ENCODE assay signal across 16 cellular contexts in genomic region chr18:63409301-63409700, GRCh38. TPM values are rescaled to one million over a fixed set of nuclear protein-coding genes. Genes with fewer than 3 reads are reported as not detected.
DNase-seq lines count a peak whose midpoint lies in the region; ATAC-seq and TF ChIP-seq lines count a peak whose summit lies in the region.
"Had no signal": no experiment of that assay in that cellular context is flagged by ENCODE, and none has a peak within 500 bp of the region (broad histone marks: within the 10 kb centered on the region; RNA-seq: fewer than 3 reads in every experiment).

No MANE protein-coding gene starts in this region.

- H3K36me3 Mint-ChIP-seq in activated T-cell treated with anti-CD3 and anti-CD28 coated beads, Interleukin-2, amount 50 U/mL, for 24 hours (ENCODE audit: low read depth): peaks cover 81% of the 10 kb centered on the region
- H3K36me3 Mint-ChIP-seq in activated T-cell treated with anti-CD3 and anti-CD28 coated beads, Interleukin-2, amount 50 U/mL, for 4 hours (ENCODE audit: insufficient read depth): peaks cover 36% of the 10 kb centered on the region

- DNase-seq in activated T-cell treated with anti-CD3 and anti-CD28 coated beads, Interleukin-2, amount 50 U/mL, for 24 hours: no peak
- no peak for DNase-seq in activated T-cell treated with anti-CD3 and anti-CD28 coated beads, Interleukin-2, amount 50 U/mL, for 4 hours
- DNase-seq in RWPE2 (ENCODE audit: low spot score) (no peak), breast epithelium (ENCODE audit: low spot score in 2 of 2) (no peak), skeletal muscle cell (ENCODE audit: low read depth) (peak; percentile 11), prostate gland (ENCODE audit: low spot score) (no peak), suprapubic skin (ENCODE audit: low spot score in 2 of 2) (no peak), spleen (no peak)
- DNase-seq: ACHN; endodermal cell; head of caudate nucleus; kidney glomerular epithelial cell; mucosa of descending colon; NCI-H1105 treated with DMSO at 0.1 percent for 48 hours; stimulated activated CD4-positive, alpha-beta T cell treated with anti-CD3 and anti-CD28 coated beads, Interleukin-15, amount 100 ng/mL, for 24 hours had no signal

- H3K36me3 ChIP-seq in RWPE2 (ENCODE audit: low read depth) (peaks cover 79% of the 10 kb centered on the region), breast epithelium (no peaks in the 10 kb centered on the region), prostate gland (peaks cover 4 to 7% of the 10 kb centered on the region in 2 donors), suprapubic skin (peaks cover 49% of the 10 kb centered on the region), spleen (peaks cover 3 to 95% (median 62%) of the 10 kb centered on the region in 6 donors)

- peak overlapping the region; percentile 81 for H3K27ac Mint-ChIP-seq in activated T-cell treated with anti-CD3 and anti-CD28 coated beads, Interleukin-2, amount 50 U/mL, for 24 hours
- H3K27ac Mint-ChIP-seq: endodermal cell had no signal

- H3K4me1 ChIP-seq in RWPE2 (ENCODE audit: insufficient read depth, poor library complexity, severe bottlenecking) (peaks cover 48% of the 10 kb centered on the region), breast epithelium (no peaks in the 10 kb centered on the region), prostate gland (replicated peaks) (peaks cover 5% of the 10 kb centered on the region), suprapubic skin (peaks cover 5% of the 10 kb centered on the region), spleen (peaks cover 0 to 51% (median 2%) of the 10 kb centered on the region in 6 donors)

- H3K9me3 ChIP-seq in RWPE2 (ENCODE audit: severe bottlenecking) (no peaks in the 10 kb centered on the region), breast epithelium (no peaks in the 10 kb centered on the region), prostate gland (no peaks in the 10 kb centered on the region), suprapubic skin (no peaks in the 10 kb centered on the region), spleen (no peaks in the 10 kb centered on the region)
- H3K9me3 ChIP-seq: mucosa of descending colon had no signal

- peaks cover 59% of the 10 kb centered on the region for H3K4me1 Mint-ChIP-seq in activated T-cell treated with anti-CD3 and anti-CD28 coated beads, Interleukin-2, amount 50 U/mL, for 24 hours (ENCODE audit: low read depth)
- peaks cover 52% of the 10 kb centered on the region for H3K4me1 Mint-ChIP-seq in activated T-cell treated with anti-CD3 and anti-CD28 coated beads, Interleukin-2, amount 50 U/mL, for 4 hours (ENCODE audit: low read depth)
- H3K4me1 Mint-ChIP-seq: endodermal cell had no signal

- peak overlapping the region; percentile 86 for H3K27ac ChIP-seq in RWPE2 (ENCODE audit: poor library complexity, severe bottlenecking)
- H3K27ac ChIP-seq in breast epithelium: peak overlapping the region; percentile 72 to 83
- H3K27ac ChIP-seq in prostate gland: no peak overlapping the region
- no peak overlapping the region for H3K27ac ChIP-seq in suprapubic skin
- peak overlapping the region in 1 of 8 donors; percentile 28 for H3K27ac ChIP-seq in spleen
- H3K27ac ChIP-seq: cardiac muscle cell had no signal

- no peak for TF ChIP-seq EP300 in suprapubic skin (IDR thresholded peaks at IDR 0.05)

- H3K4me3 Mint-ChIP-seq in activated T-cell treated with anti-CD3 and anti-CD28 coated beads, Interleukin-2, amount 50 U/mL, for 24 hours: no peak overlapping the region
- no peak overlapping the region for H3K4me3 Mint-ChIP-seq in activated T-cell treated with anti-CD3 and anti-CD28 coated beads, Interleukin-2, amount 50 U/mL, for 4 hours
- H3K4me3 Mint-ChIP-seq: endodermal cell had no signal

- intact Hi-C loops in breast epithelium (cut with DNase I; ENCODE audit: low total_unique reads) (no loop called here), prostate gland (cut with DNase I) (no loop called here), spleen (cut with DNase I; ENCODE audit: low total_unique reads) (no loop called here)

- TF ChIP-seq POLR2A in breast epithelium (IDR thresholded peaks at IDR 0.05) (no peak), prostate gland (IDR thresholded peaks at IDR 0.05) (no peak), suprapubic skin (IDR thresholded peaks at IDR 0.05) (no peak), spleen (IDR thresholded peaks at IDR 0.05) (no peak)

- H3K9me3 Mint-ChIP-seq in activated T-cell treated with anti-CD3 and anti-CD28 coated beads, Interleukin-2, amount 50 U/mL, for 24 hours: no peaks in the 10 kb centered on the region
- no peaks in the 10 kb centered on the region for H3K9me3 Mint-ChIP-seq in activated T-cell treated with anti-CD3 and anti-CD28 coated beads, Interleukin-2, amount 50 U/mL, for 4 hours
- H3K9me3 Mint-ChIP-seq: endodermal cell had no signal

- H3K4me3 ChIP-seq in RWPE2 (ENCODE audit: severe bottlenecking) (no peak overlapping the region), breast epithelium (no peak overlapping the region), skeletal muscle cell (ENCODE audit: low read depth, low read length) (no peak overlapping the region), prostate gland (no peak overlapping the region), suprapubic skin (no peak overlapping the region), spleen (no peak overlapping the region)
- H3K4me3 ChIP-seq: cardiac muscle cell, mucosa of descending colon had no signal

- no peaks in the 10 kb centered on the region for H3K27me3 Mint-ChIP-seq in activated T-cell treated with anti-CD3 and anti-CD28 coated beads, Interleukin-2, amount 50 U/mL, for 24 hours
- H3K27me3 Mint-ChIP-seq in activated T-cell treated with anti-CD3 and anti-CD28 coated beads, Interleukin-2, amount 50 U/mL, for 4 hours (ENCODE audit: low read depth): no peaks in the 10 kb centered on the region

- 71% methylated on average over 5 of the region's 5 CpGs for WGBS in prostate gland
- 69% methylated on average over 5 of the region's 5 CpGs for WGBS in suprapubic skin
- 76 to 85% (median 83%) methylated on average over 5 of the region's 5 CpGs for WGBS in spleen, 5 donors

- no peak for TF ChIP-seq CTCF in RWPE2 (IDR thresholded peaks at IDR 0.05; ENCODE audit: poor library complexity, severe bottlenecking)
- no peak for TF ChIP-seq CTCF in breast epithelium (IDR thresholded peaks at IDR 0.05)
- TF ChIP-seq CTCF in prostate gland (IDR thresholded peaks at IDR 0.05): no peak
- no peak for TF ChIP-seq CTCF in suprapubic skin (IDR thresholded peaks at IDR 0.05)
- no peak for TF ChIP-seq CTCF in spleen (IDR thresholded peaks at IDR 0.05 in 8 of 11, conservative IDR thresholded peaks at IDR 0.05 in 3 of 11)

- ATAC-seq in activated T-cell treated with anti-CD3 and anti-CD28 coated beads, Interleukin-2, amount 50 U/mL, for 4 hours: no peak
- ATAC-seq in RWPE2 (ENCODE audit: low read depth): peak; percentile 68
- ATAC-seq: mucosa of descending colon had no signal

- no peaks in the 10 kb centered on the region for H3K27me3 ChIP-seq in RWPE2 (ENCODE audit: insufficient read depth, poor library complexity, severe bottlenecking)
- no peaks in the 10 kb centered on the region for H3K27me3 ChIP-seq in breast epithelium
- H3K27me3 ChIP-seq in prostate gland (replicated peaks; ENCODE audit: insufficient read depth): no peaks in the 10 kb centered on the region
- H3K27me3 ChIP-seq in suprapubic skin: no peaks in the 10 kb centered on the region
- no peaks in the 10 kb centered on the region for H3K27me3 ChIP-seq in spleen (replicated peaks in 1 of 7)
- H3K27me3 ChIP-seq: cardiac muscle cell had no signal

RNA-seq across cellular contexts. Expression of gene VPS4B, which starts 13.0 kb away (rescaled TPM):
- 10 to 100 TPM; 55.2 to 59.8 (median 59.3) TPM for total RNA-seq in activated T-cell treated with anti-CD3 and anti-CD28 coated beads, Interleukin-2, amount 50 U/mL, for 4 hours
- total RNA-seq in breast epithelium (10 to 100 TPM; 34.1 to 61.5 (median 35.7) TPM), prostate gland (10 to 100 TPM; 28.3 to 31.7 TPM), suprapubic skin (10 to 100 TPM; 43.7 to 49.8 (median 44.6) TPM), spleen (10 to 100 TPM; 39.8 to 69.4 (median 63.9) TPM)
- 10 to 100 TPM; 11.1 to 18.9 (median 12.6) TPM for polyA plus RNA-seq in spleen

RNA-seq across cellular contexts. Expression of gene KDSR, which starts 42.3 kb away (rescaled TPM):
- total RNA-seq in activated T-cell treated with anti-CD3 and anti-CD28 coated beads, Interleukin-2, amount 50 U/mL, for 4 hours: 10 to 100 TPM; 64.6 to 78.2 (median 76.2) TPM
- total RNA-seq in breast epithelium (10 to 100 TPM; 41.6 to 53.0 (median 48.9) TPM), prostate gland (10 to 100 TPM; 46.1 to 52.3 TPM), suprapubic skin (100 to 1,000 TPM in 1 of 4 donors, 10 to 100 TPM in 3; 65.4 to 115 (median 79.7) TPM), spleen (10 to 100 TPM; 31.1 to 42.2 (median 33.3) TPM)
- 10 to 100 TPM in 1 of 3 donors, 1 to 10 TPM in 2; 5.7 to 10.2 (median 8.9) TPM for polyA plus RNA-seq in spleen

Comparison
In these comparisons a context has a peak if more than half of its experiments do, and no peak if none do; other contexts are left out.
1. H3K27ac ChIP-seq: peak in RWPE2 (single experiment) and breast epithelium (2 of 2); none in prostate gland (0 of 2) and suprapubic skin (single experiment).